13 cellular contexts compared by ENCODE assay signal in genomic region chr3:196339493-196340254, GRCh38. TPM values are rescaled to one million over a fixed set of nuclear protein-coding genes. Genes with fewer than 3 reads are reported as not detected.
DNase-seq lines count a peak whose midpoint lies in the region; ATAC-seq and TF ChIP-seq lines count a peak whose summit lies in the region.
"Had no signal": no experiment of that assay in that cellular context is flagged by ENCODE, and none has a peak within 500 bp of the region (broad histone marks: within the 10 kb centered on the region; RNA-seq: fewer than 3 reads in every experiment).

No MANE protein-coding gene starts in this region.

- no peak for TF ChIP-seq EP300 in SK-N-SH (IDR thresholded peaks at IDR 0.05; ENCODE audit: borderline replicate concordance in 1 of 2, low read depth in 1 of 2, low read length in 1 of 2)

- no peak overlapping the region for H3K4me3 Mint-ChIP-seq in HFFc6
- H3K4me3 Mint-ChIP-seq in stimulated activated naive CD8-positive, alpha-beta T cell treated with anti-CD3 and anti-CD28 coated beads, Interleukin-15, amount 100 ng/mL, for 72 hours, result no peak overlapping the region
- H3K4me3 Mint-ChIP-seq: activated T-helper 1 cell treated with anti-CD3 and anti-CD28 coated beads, Interleukin-12 subunit alpha, Interleukin-12 subunit beta, Interleukin-2, Interleukin-4 antibody, amounts not matched to agents 30 ng/mL and 10 ng/mL and 1 ng/mL, durations not matched to agents 14 hours and 24 hours and 36 hours had no signal

- no peak for ATAC-seq in stimulated activated naive CD8-positive, alpha-beta T cell treated with anti-CD3 and anti-CD28 coated beads, Interleukin-15, amount 100 ng/mL, for 72 hours
- ATAC-seq in aorta (ENCODE audit: low FRiP score), result no peak
- ATAC-seq: Panc1 had no signal

- no peak overlapping the region for H3K9ac ChIP-seq in SK-N-SH

- H2AFZ ChIP-seq in SK-N-SH (ENCODE audit: low read depth), result 0 out of 2 replicates have a peak overlapping the region, but pooled peaks have one; percentile 7

- H3K4me3 ChIP-seq in SK-N-SH (ENCODE audit: low read depth in 2 of 2, low read length in 1 of 2), result no peak overlapping the region
- H3K4me3 ChIP-seq in aorta (ENCODE audit: low read length in 2 of 2), result no peak overlapping the region
- H3K4me3 ChIP-seq: skin epidermis had no signal

- no peaks in the 10 kb centered on the region for H3K79me2 ChIP-seq in SK-N-SH (ENCODE audit: insufficient read depth)

- TF ChIP-seq RAD21 in SK-N-SH (IDR thresholded peaks at IDR 0.05; ENCODE audit: low read length), result no peak

- CTCF ChIA-PET in SK-N-SH (lab: Yijun Ruan, JAX), result interaction anchor here (1.5 kb wide), 1 partner anchor 15 kb away, joined by 6 read pairs; no protein-coding TSS in a partner anchor

- no peaks in the 10 kb centered on the region for H4K20me1 ChIP-seq in SK-N-SH (ENCODE audit: insufficient read depth)

- H3K36me3 ChIP-seq in SK-N-SH (replicated peaks in 1 of 2; ENCODE audit: control insufficient read depth in 1 of 2, insufficient read depth in 2 of 2, low read length in 1 of 2) (no peaks in the 10 kb centered on the region), aorta (ENCODE audit: control insufficient read depth in 1 of 2, insufficient read depth in 2 of 2, low read length in 1 of 2) (no peaks in the 10 kb centered on the region)

- H3K9me3 ChIP-seq in SK-N-SH (no peaks in the 10 kb centered on the region), aorta (ENCODE audit: control insufficient read depth, low read length) (peaks cover 7% of the 10 kb centered on the region)

- no peaks in the 10 kb centered on the region for H3F3A ChIP-seq in SK-N-SH (replicated peaks; ENCODE audit: insufficient read depth)

- POLR2A ChIA-PET in SK-N-SH (lab: Yijun Ruan, JAX), result no interaction called here

- peaks cover 4% of the 10 kb centered on the region for H3K36me3 Mint-ChIP-seq in HFFc6 (ENCODE audit: low read depth)

- H3K27me3 ChIP-seq in SK-N-SH (ENCODE audit: insufficient read depth) (no peaks in the 10 kb centered on the region), aorta (ENCODE audit: control insufficient read depth in 1 of 2, insufficient read depth in 2 of 2, low read length in 1 of 2) (no peaks in the 10 kb centered on the region)

- no peaks in the 10 kb centered on the region for H3K9me3 Mint-ChIP-seq in HFFc6
- no peaks in the 10 kb centered on the region for H3K9me3 Mint-ChIP-seq in stimulated activated naive CD8-positive, alpha-beta T cell treated with anti-CD3 and anti-CD28 coated beads, Interleukin-15, amount 100 ng/mL, for 72 hours
- H3K9me3 Mint-ChIP-seq: activated T-helper 1 cell treated with anti-CD3 and anti-CD28 coated beads, Interleukin-12 subunit alpha, Interleukin-12 subunit beta, Interleukin-2, Interleukin-4 antibody, amounts not matched to agents 30 ng/mL and 10 ng/mL and 1 ng/mL, durations not matched to agents 14 hours and 24 hours and 36 hours had no signal

- H3K27ac ChIP-seq in SK-N-SH (ENCODE audit: low read depth in 2 of 2, low read length in 1 of 2), result peak overlapping the region in 1 of 2 experiments; percentile 38; a peak in 1 of 4 replicates
- no peak overlapping the region for H3K27ac ChIP-seq in aorta (ENCODE audit: low read depth in 1 of 2, low read length in 2 of 2)

- 88% methylated on average over 21 of the region's 21 CpGs for WGBS in SK-N-SH (ENCODE audit: low lambda C conversion rate)
- WGBS in aorta, 2 donors, result 88 to 89% methylated on average over 21 of the region's 21 CpGs

- intact Hi-C loops in aorta (cut with DNase I), result no loop called here

- H3K27me3 Mint-ChIP-seq in HFFc6 (ENCODE audit: insufficient read depth), result no peaks in the 10 kb centered on the region; the same call in 1 of the 2 replicates
- H3K27me3 Mint-ChIP-seq in stimulated activated naive CD8-positive, alpha-beta T cell treated with anti-CD3 and anti-CD28 coated beads, Interleukin-15, amount 100 ng/mL, for 72 hours, result peaks cover 7% of the 10 kb centered on the region

- H3K27ac Mint-ChIP-seq in HFFc6, result peak overlapping the region; percentile 88
- H3K27ac Mint-ChIP-seq in stimulated activated naive CD8-positive, alpha-beta T cell treated with anti-CD3 and anti-CD28 coated beads, Interleukin-15, amount 100 ng/mL, for 72 hours, result no peak overlapping the region
- H3K27ac Mint-ChIP-seq: activated T-helper 1 cell treated with anti-CD3 and anti-CD28 coated beads, Interleukin-12 subunit alpha, Interleukin-12 subunit beta, Interleukin-2, Interleukin-4 antibody, amounts not matched to agents 30 ng/mL and 10 ng/mL and 1 ng/mL, durations not matched to agents 14 hours and 24 hours and 36 hours had no signal

- TF ChIP-seq CTCF in HFFc6 (IDR thresholded peaks at IDR 0.05) (no peak), SK-N-SH (IDR thresholded peaks at IDR 0.05) (no peak)

- H3K4me1 ChIP-seq in SK-N-SH (ENCODE audit: control insufficient read depth in 1 of 2, insufficient read depth in 2 of 2, low read depth in 1 of 2, low read length in 1 of 2), result no peaks in the 10 kb centered on the region
- H3K4me1 ChIP-seq in aorta (ENCODE audit: control insufficient read depth in 1 of 2, insufficient read depth in 2 of 2, low read length in 2 of 2), result no peaks in the 10 kb centered on the region

- no peak overlapping the region for H3K4me2 ChIP-seq in SK-N-SH

- peaks cover 58% of the 10 kb centered on the region for H3K4me1 Mint-ChIP-seq in HFFc6 (ENCODE audit: low read depth)
- H3K4me1 Mint-ChIP-seq in stimulated activated naive CD8-positive, alpha-beta T cell treated with anti-CD3 and anti-CD28 coated beads, Interleukin-15, amount 100 ng/mL, for 72 hours, result peaks cover 2% of the 10 kb centered on the region

- peak; percentile 87 for DNase-seq in A172 (ENCODE audit: low spot score)
- DNase-seq in HFFc6, result peak; percentile 33
- DNase-seq in SK-N-SH, result no peak
- DNase-seq in fibroblast of peridontal ligament (ENCODE audit: extremely low read depth), result peak; percentile 72
- no peak for DNase-seq in stimulated activated naive CD8-positive, alpha-beta T cell treated with anti-CD3 and anti-CD28 coated beads, Interleukin-15, amount 100 ng/mL, for 72 hours
- no peak for DNase-seq in NCI-H2196 treated with DMSO at 0.1 percent for 48 hours (lab: John Stamatoyannopoulos, UW; ENCODE audit: unreplicated experiment)
- DNase-seq in T1000 (lab: John Stamatoyannopoulos, UW), result no peak
- DNase-seq in aorta, result no peak
- DNase-seq: activated CD4-positive, CD25-positive, alpha-beta regulatory T cell; NCI-H1694 treated with DMSO at 0.1 percent for 48 hours had no signal

- H3K9me2 ChIP-seq in SK-N-SH, result no peaks in the 10 kb centered on the region

TF ChIP-seq in SK-N-SH, 30 proteins besides CTCF, POLR2A, EP300 and RAD21:
- TF ChIP-seq SMC3 (IDR thresholded peaks at IDR 0.05; ENCODE audit: low read depth, low read length), result no peak
- TF ChIP-seq USF1 (IDR thresholded peaks at IDR 0.05; ENCODE audit: borderline replicate concordance, low read depth), result no peak
- TF ChIP-seq FOSL2 (IDR thresholded peaks at IDR 0.05; ENCODE audit: borderline replicate concordance, low read depth), result 0 out of 2 replicates have a peak, but pooled peaks have one; percentile 38
- no peak for TF ChIP-seq MAX (IDR thresholded peaks at IDR 0.05; ENCODE audit: low read depth)
- no peak for TF ChIP-seq MEF2A (IDR thresholded peaks at IDR 0.05; ENCODE audit: borderline replicate concordance, low read depth)
- TF ChIP-seq TEAD4 (IDR thresholded peaks at IDR 0.05; ENCODE audit: borderline replicate concordance, insufficient read depth), result no peak
- no peak for TF ChIP-seq POLR2AphosphoS5 (IDR thresholded peaks at IDR 0.05; ENCODE audit: low read depth, low read length)
- TF ChIP-seq RXRA (IDR thresholded peaks at IDR 0.05; ENCODE audit: borderline replicate concordance, low read depth), result no peak

RNA-seq across cellular contexts. Expression of gene TM4SF19, which starts 1.5 kb away (rescaled TPM):
- total RNA-seq in A172 (2014; rRNA removed; shearing (Covaris generic)), result 41.0 and 79.8 TPM in 2 replicates
- under 1 TPM in 4 of 6 experiments, not detected in 2; 0.14 to 0.89 (median 0.64) TPM for total RNA-seq in HFFc6 (2021; fragmentation: NEBNext Ultra II Directional; extraction: Animal tissue kit (Norgen Biotek cat#: 25700))
- polyA plus RNA-seq in SK-N-SH (2012; rRNA removed) (not detected in 2 replicates), aorta (under 1 TPM in 1 of 2 donors, not detected in 1; 0.88 TPM)
- 0.03 and 0.04 TPM in 2 replicates for polyA plus RNA-seq in SK-N-SH (2012; cell fraction: cytosol; rRNA removed)
- polyA plus RNA-seq in SK-N-SH (2012; cell fraction: nucleus; rRNA removed), result 0.05 TPM in 1 of 2 replicates, not detected in the other
- 1 to 10 TPM in 1 of 2 donors, under 1 TPM in 1; 0.75 to 1.2 TPM for total RNA-seq in aorta
- total RNA-seq: activated T-helper 1 cell treated with anti-CD3 and anti-CD28 coated beads, Interleukin-12 subunit alpha, Interleukin-12 subunit beta, Interleukin-2, Interleukin-4 antibody, amounts not matched to agents 30 ng/mL and 10 ng/mL and 1 ng/mL, durations not matched to agents 14 hours and 24 hours and 36 hours had no signal

RNA-seq across cellular contexts. Expression of gene DYNLT2B, which starts 21.6 kb away (rescaled TPM):
- total RNA-seq in A172 (2014; rRNA removed; shearing (Covaris generic)), result 15.8 and 32.6 TPM in 2 replicates
- total RNA-seq in HFFc6 (2021; fragmentation: NEBNext Ultra II Directional; extraction: Animal tissue kit (Norgen Biotek cat#: 25700)), result 10 to 100 TPM; 10.3 to 15.0 (median 13.3) TPM
- polyA plus RNA-seq in SK-N-SH (2012; rRNA removed) (30.6 and 31.7 TPM in 2 replicates), aorta (10 to 100 TPM; 10.4 to 14.7 TPM)
- polyA plus RNA-seq in SK-N-SH (2012; cell fraction: cytosol; rRNA removed), result 35.1 and 38.1 TPM in 2 replicates
- 16.4 and 20.6 TPM in 2 replicates for polyA plus RNA-seq in SK-N-SH (2012; cell fraction: nucleus; rRNA removed)
- total RNA-seq in aorta, result 1 to 10 TPM; 4.7 to 5.3 TPM

RNA-seq across cellular contexts. Expression of gene PCYT1A, which starts 52.1 kb away (rescaled TPM):
- 111 and 153 TPM in 2 replicates for total RNA-seq in A172 (2014; rRNA removed; shearing (Covaris generic))
- total RNA-seq in HFFc6 (2021; fragmentation: NEBNext Ultra II Directional; extraction: Animal tissue kit (Norgen Biotek cat#: 25700)), result 10 to 100 TPM; 77.2 to 83.0 (median 81.2) TPM
- polyA plus RNA-seq in SK-N-SH (2012; rRNA removed) (45.9 and 52.4 TPM in 2 replicates), aorta (10 to 100 TPM; 26.7 to 28.5 TPM)
- polyA plus RNA-seq in SK-N-SH (2012; cell fraction: cytosol; rRNA removed), result 31.5 and 40.6 TPM in 2 replicates
- polyA plus RNA-seq in SK-N-SH (2012; cell fraction: nucleus; rRNA removed), result 59.3 and 89.8 TPM in 2 replicates
- 10 to 100 TPM; 63.5 to 65.0 TPM for total RNA-seq in aorta

Comparison
In these comparisons a context has a peak if more than half of its experiments do, and no peak if none do; other contexts are left out.
1. DNase-seq: peak in A172 (single experiment), HFFc6 (single experiment) and fibroblast of peridontal ligament (single experiment); none in SK-N-SH (single experiment), stimulated activated naive CD8-positive, alpha-beta T cell treated with anti-CD3 and anti-CD28 coated beads, Interleukin-15, amount 100 ng/mL, for 72 hours (0 of 2), NCI-H2196 treated with DMSO at 0.1 percent for 48 hours (single experiment), T1000 (single experiment) and aorta (0 of 2).
2. RNA of gene TM4SF19, which starts 1.5 kb away (total RNA-seq): 41.0 to 79.8 TPM in A172; 0.75 to 1.2 TPM in aorta and 0.14 to 0.89 TPM in HFFc6; every median in the first group is over 10 times any median in the second.